In the genomic region with DNA sequence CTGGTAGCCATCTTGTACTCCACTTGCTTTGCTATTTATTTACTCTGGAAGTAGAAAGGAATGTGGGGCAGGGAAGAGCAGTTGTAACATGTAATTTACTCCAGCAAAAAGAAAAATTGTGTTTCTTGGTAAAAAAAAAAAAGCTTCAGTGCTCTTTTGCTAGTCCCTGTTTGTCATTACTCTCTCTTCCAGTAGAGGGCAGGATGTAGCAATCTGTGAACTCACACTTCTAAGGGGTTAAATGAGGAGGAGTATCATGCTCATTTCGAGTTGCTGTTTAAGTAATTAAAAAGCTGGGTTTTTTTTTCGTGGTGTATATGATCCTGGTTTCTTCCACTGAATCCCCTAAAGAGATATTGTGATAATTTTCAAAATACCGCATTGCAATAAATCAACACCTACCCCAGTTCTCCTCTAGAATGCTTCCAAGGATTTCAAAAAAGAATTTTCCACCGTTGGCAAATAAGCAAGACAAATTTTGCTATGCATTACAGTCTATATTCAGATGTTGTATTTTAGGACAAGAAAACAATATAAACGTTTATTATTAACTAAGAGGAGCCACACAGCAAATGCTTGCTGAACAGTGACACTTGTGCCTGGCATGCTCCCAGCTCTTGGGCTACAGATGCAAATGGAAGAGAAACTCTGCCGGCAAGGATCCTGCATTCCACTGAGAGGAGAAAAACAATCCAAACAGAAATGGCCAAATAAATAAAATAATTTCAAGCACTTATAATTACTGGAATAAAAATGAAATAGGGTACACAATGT, we compare ENCODE assay signal across 8 cellular contexts.
DNase-seq lines count a peak whose midpoint lies in the region; ATAC-seq, FAIRE-seq and TF ChIP-seq lines count a peak whose summit lies in the region.

No MANE protein-coding gene starts in this region.

- H3K27ac Mint-ChIP-seq in CD4-positive, alpha-beta T cell: no peak overlapping the region

- intact Hi-C loops in CD4-positive, alpha-beta T cell (cut with DNase I, micrococcal nuclease): no loop called here

- FAIRE-seq in islet of Langerhans (lab: Jason Lieb, UNC): peak; percentile 99

- H3K9me3 ChIP-seq in CD4-positive, alpha-beta T cell (ENCODE audit: control insufficient read depth, low read length): no peaks in the 10 kb centered on the region

- H3K27me3 ChIP-seq in CD4-positive, alpha-beta T cell (ENCODE audit: control insufficient read depth, insufficient read depth, low read length): no peaks in the 10 kb centered on the region

- TF ChIP-seq CTCF in GM10266 (IDR thresholded peaks at IDR 0.05; ENCODE audit: control insufficient read depth, insufficient read depth, low read depth, missing control alignments): peak; percentile 71
- no peak for TF ChIP-seq CTCF in CD4-positive, alpha-beta T cell (IDR thresholded peaks at IDR 0.05)

- no peaks in the 10 kb centered on the region for H3K36me3 Mint-ChIP-seq in CD4-positive, alpha-beta T cell (ENCODE audit: low read depth)

- POLR2A ChIA-PET in CD4-positive, alpha-beta T cell (lab: Charles Lee): no interaction called here

- no peak overlapping the region for H3K27ac ChIP-seq in CD4-positive, alpha-beta T cell (ENCODE audit: low read depth, low read length)

- CTCF ChIA-PET in CD4-positive, alpha-beta T cell (lab: Charles Lee): no interaction called here

- ATAC-seq in HG02798 (IDR thresholded peaks at IDR 0.05; ENCODE audit: poor library complexity, unreplicated experiment) (peak; percentile 80), GM21576 (IDR thresholded peaks at IDR 0.05; ENCODE audit: unreplicated experiment) (no peak)
- ATAC-seq in CD4-positive, alpha-beta T cell (ENCODE audit: poor library complexity): no peak

- H3K4me1 Mint-ChIP-seq in CD4-positive, alpha-beta T cell (ENCODE audit: low read depth): no peaks in the 10 kb centered on the region

- no peaks in the 10 kb centered on the region for H3K27me3 Mint-ChIP-seq in CD4-positive, alpha-beta T cell

- H3K4me3 Mint-ChIP-seq in CD4-positive, alpha-beta T cell: no peak overlapping the region

- DNase-seq in GM10266 (ENCODE audit: extremely low spot score) (peak; percentile 47), NCI-H2081 (lab: John Stamatoyannopoulos, UW) (peak; percentile 65 to 89), amniotic stem cell (lab: John Stamatoyannopoulos, UW) (peak; percentile 14)
- DNase-seq in CD4-positive, alpha-beta T cell: no peak
- no peak for DNase-seq in NK-92 treated with Interleukin-12 subunit alpha and Interleukin-12 subunit beta, amount 100 ng/mL, for 24 hours (lab: John Stamatoyannopoulos, UW)

- peaks cover 3% of the 10 kb centered on the region for H3K9me3 Mint-ChIP-seq in CD4-positive, alpha-beta T cell

Comparison
In these comparisons a context has a peak if more than half of its experiments do, and no peak if none do; other contexts are left out.
1. DNase-seq: peak in GM10266 (single experiment), NCI-H2081 (2 of 2) and amniotic stem cell (single experiment); none in CD4-positive, alpha-beta T cell (0 of 10) and NK-92 treated with Interleukin-12 subunit alpha and Interleukin-12 subunit beta, amount 100 ng/mL, for 24 hours (single experiment).